1 cellular context compared by ENCODE assay signal in genomic region chr3:197343656-197344408, GRCh38.
TF ChIP-seq lines count a peak whose summit lies in the region.

No MANE protein-coding gene starts in this region.

TF ChIP-seq in IMR-90, 13 proteins besides CTCF, POLR2A, EP300 and RAD21 (continued from another document):
- no peak for TF ChIP-seq RFX5 (IDR thresholded peaks at IDR 0.05; ENCODE audit: low read depth, low read length)
- TF ChIP-seq NFE2L2 (IDR thresholded peaks at IDR 0.05; ENCODE audit: low read depth, low read length), result no peak
- no peak for TF ChIP-seq USF2 (IDR thresholded peaks at IDR 0.05; ENCODE audit: low read depth, low read length)
- TF ChIP-seq MAFK (IDR thresholded peaks at IDR 0.05; ENCODE audit: low read depth, low read length), result no peak
